In the genomic region with DNA sequence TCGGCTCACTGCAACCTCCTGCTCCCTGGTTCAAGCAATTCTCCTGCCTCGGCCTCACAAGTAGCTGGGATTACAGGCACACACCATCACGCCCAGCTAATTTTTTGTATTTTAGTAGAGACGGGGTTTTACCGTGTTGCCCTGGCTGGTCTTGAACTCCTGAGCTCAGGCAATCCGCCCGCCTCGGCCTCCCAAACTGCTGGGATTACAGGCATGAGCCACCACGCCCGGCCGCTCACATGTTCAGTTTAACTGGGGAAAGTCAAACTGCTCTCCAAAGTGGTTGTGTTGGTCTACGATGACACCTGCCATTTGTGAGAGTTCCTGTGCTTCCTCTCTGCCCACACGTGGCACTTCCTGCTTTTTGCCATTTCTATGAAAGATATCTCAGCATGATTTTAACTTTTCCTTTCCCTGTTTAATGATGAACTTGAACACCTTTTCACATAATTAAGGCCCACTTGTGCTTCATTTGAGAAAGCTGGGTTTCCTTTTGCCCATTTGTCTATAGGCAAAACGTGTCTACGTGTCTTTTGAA, we compare ENCODE assay signal across 20 cellular contexts. TPM values are rescaled to one million over a fixed set of nuclear protein-coding genes. Genes with fewer than 3 reads are reported as not detected.
"Had no signal": no experiment of that assay in that cellular context is flagged by ENCODE, and none has a peak within 500 bp of the region (broad histone marks: within the 10 kb centered on the region; RNA-seq: fewer than 3 reads in every experiment).

No MANE protein-coding gene starts in this region.

- H3K27ac Mint-ChIP-seq: activated B cell treated with CpG ODN at 0.5 μM for 24 hours; activated T-cell treated with anti-CD3 and anti-CD28 coated beads, Interleukin-2, amount 50 U/mL, for 72 hours; natural killer cell treated with Interleukin-12 subunit alpha and Interleukin-12 subunit beta and Interleukin-15 and Interleukin-18, amount 100 ng/mL, for 72 hours; progenitor cell of endocrine pancreas; stimulated activated effector memory CD8-positive, alpha-beta T cell treated with anti-CD3 and anti-CD28 coated beads, Interleukin-12 subunit alpha, Interleukin-12 subunit beta, amount 100 ng/mL, for 72 hours had no signal

- H3K36me3 Mint-ChIP-seq: natural killer cell treated with Interleukin-12 subunit alpha and Interleukin-12 subunit beta and Interleukin-15 and Interleukin-18, amount 100 ng/mL, for 72 hours had no signal

- ATAC-seq: activated T-cell treated with anti-CD3 and anti-CD28 coated beads, Interleukin-2, amount 50 U/mL, for 72 hours; body of pancreas; heart left ventricle; mucosa of descending colon; natural killer cell treated with Interleukin-12 subunit alpha and Interleukin-12 subunit beta and Interleukin-15 and Interleukin-18, amount 100 ng/mL, for 72 hours; right cardiac atrium; stimulated activated effector memory CD8-positive, alpha-beta T cell treated with anti-CD3 and anti-CD28 coated beads, Interleukin-12 subunit alpha, Interleukin-12 subunit beta, amount 100 ng/mL, for 72 hours had no signal

- H3K27me3 Mint-ChIP-seq: progenitor cell of endocrine pancreas had no signal

- H3K27me3 ChIP-seq: vagina had no signal

- H3K9me3 Mint-ChIP-seq: activated B cell treated with CpG ODN at 0.5 μM for 24 hours; activated T-cell treated with anti-CD3 and anti-CD28 coated beads, Interleukin-2, amount 50 U/mL, for 72 hours; natural killer cell treated with Interleukin-12 subunit alpha and Interleukin-12 subunit beta and Interleukin-15 and Interleukin-18, amount 100 ng/mL, for 72 hours; stimulated activated effector memory CD8-positive, alpha-beta T cell treated with anti-CD3 and anti-CD28 coated beads, Interleukin-12 subunit alpha, Interleukin-12 subunit beta, amount 100 ng/mL, for 72 hours had no signal

- H3K27ac ChIP-seq: body of pancreas, coronary artery, heart left ventricle, tibial artery, vagina had no signal

- H3K9me3 ChIP-seq: body of pancreas, heart left ventricle, mucosa of descending colon, tibial artery, vagina had no signal

- DNase-seq: activated B cell treated with CpG ODN at 0.5 μM for 24 hours; activated CD4-positive, alpha-beta T cell treated with anti-CD3 and anti-CD28 coated beads, Interleukin-2, amount 50 U/mL, for 4 hours; activated naive CD4-positive, alpha-beta T cell treated with Interleukin-2 at 50 U/mL for 16 hours; activated T-cell treated with anti-CD3 and anti-CD28 coated beads, Interleukin-2, amount 50 U/mL, for 72 hours; amniotic stem cell; body of pancreas; central memory CD4-positive, alpha-beta T cell; effector CD4-positive, alpha-beta T cell; foreskin melanocyte; heart left ventricle; mucosa of descending colon; occipital lobe; right cardiac atrium had no signal

- H3K4me3 Mint-ChIP-seq: activated B cell treated with CpG ODN at 0.5 μM for 24 hours; natural killer cell treated with Interleukin-12 subunit alpha and Interleukin-12 subunit beta and Interleukin-15 and Interleukin-18, amount 100 ng/mL, for 72 hours; stimulated activated effector memory CD8-positive, alpha-beta T cell treated with anti-CD3 and anti-CD28 coated beads, Interleukin-12 subunit alpha, Interleukin-12 subunit beta, amount 100 ng/mL, for 72 hours had no signal

- H3K4me3 ChIP-seq: body of pancreas, coronary artery, heart left ventricle, mucosa of descending colon, smooth muscle cell, tibial artery, vagina had no signal

- H3K36me3 ChIP-seq: vagina had no signal

RNA-seq across cellular contexts. Expression of a gene that starts 0.9 kb away (rescaled TPM):
- total RNA-seq: body of pancreas, occipital lobe, right cardiac atrium, smooth muscle cell, vagina had no signal

RNA-seq across cellular contexts. Expression of a gene that starts 30.4 kb away (rescaled TPM):
- total RNA-seq: activated B cell treated with CpG ODN at 0.5 μM for 24 hours; activated T-cell treated with anti-CD3 and anti-CD28 coated beads, Interleukin-2, amount 50 U/mL, for 72 hours; natural killer cell treated with Interleukin-12 subunit alpha and Interleukin-12 subunit beta and Interleukin-15 and Interleukin-18, amount 100 ng/mL, for 72 hours; occipital lobe; progenitor cell of endocrine pancreas; vagina had no signal

RNA-seq across cellular contexts. Expression of a gene that starts 48.8 kb away (rescaled TPM):
- total RNA-seq: activated B cell treated with CpG ODN at 0.5 μM for 24 hours; activated T-cell treated with anti-CD3 and anti-CD28 coated beads, Interleukin-2, amount 50 U/mL, for 72 hours; body of pancreas; natural killer cell treated with Interleukin-12 subunit alpha and Interleukin-12 subunit beta and Interleukin-15 and Interleukin-18, amount 100 ng/mL, for 72 hours; occipital lobe; progenitor cell of endocrine pancreas; right cardiac atrium; vagina had no signal
